In genomic region chr2:207835805-207836204, GRCh38 we compare ENCODE assay signal across 13 cellular contexts.
DNase-seq lines count a peak whose midpoint lies in the region; ATAC-seq and TF ChIP-seq lines count a peak whose summit lies in the region.
"Had no signal": no experiment of that assay in that cellular context is flagged by ENCODE, and none has a peak within 500 bp of the region (broad histone marks: within the 10 kb centered on the region; RNA-seq: fewer than 3 reads in every experiment).

No MANE protein-coding gene starts in this region.

- H3K9ac ChIP-seq in endodermal cell (ENCODE audit: extremely low read depth, low read length, poor library complexity, severe bottlenecking) (no peak overlapping the region), neuronal stem cell (ENCODE audit: low read depth, low read length, poor library complexity) (no peak overlapping the region)
- H3K9ac ChIP-seq: BLaER1 treated with 17β-estradiol and CSF1 and Interleukin-3, amounts not matched to agents 10 nM and 100 nM had no signal

- H3K36me3 ChIP-seq in heart right ventricle (no peaks in the 10 kb centered on the region), endodermal cell (ENCODE audit: control insufficient read depth, insufficient read depth, low read length) (no peaks in the 10 kb centered on the region), neuronal stem cell (replicated peaks in 1 of 2; ENCODE audit: control insufficient read depth in 2 of 2, insufficient read depth in 2 of 2, low read length in 2 of 2) (no peaks in the 10 kb centered on the region), WERI-Rb-1 (no peaks in the 10 kb centered on the region)
- H3K36me3 ChIP-seq: BLaER1 treated with 17β-estradiol and CSF1 and Interleukin-3, amounts not matched to agents 10 nM and 100 nM had no signal

- WGBS in heart right ventricle, 2 donors: 76 to 94% methylated on average over 1 of the region's 1 CpG
- WGBS in endodermal cell (ENCODE audit: insufficient coverage in 1 of 2, insufficient read length in 1 of 2), 2 experiments: 97 to 100% methylated on average over 1 of the region's 1 CpG
- WGBS in neuronal stem cell (ENCODE audit: extremely low coverage in 2 of 2, insufficient read length in 2 of 2, insufficient replicate concordance in 1 of 2), 2 donors: no CpG with 5 or more reads among the region's 1 CpG

- H2BK5ac ChIP-seq in neuronal stem cell (ENCODE audit: low read length): no peak overlapping the region

- H3K4me1 ChIP-seq in heart right ventricle (peaks cover 8 to 29% (median 19%) of the 10 kb centered on the region in 9 donors), endodermal cell (ENCODE audit: control insufficient read depth, insufficient read depth, low read length) (peaks cover 3% of the 10 kb centered on the region), neuronal stem cell (ENCODE audit: control insufficient read depth in 2 of 2, insufficient read depth in 1 of 2, low read depth in 1 of 2, low read length in 2 of 2) (peaks cover 12 to 13% of the 10 kb centered on the region in 2 donors)

- no peaks in the 10 kb centered on the region for H3K9me3 Mint-ChIP-seq in endodermal cell
- H3K9me3 Mint-ChIP-seq: CD4-positive, CD25-positive, alpha-beta regulatory T cell had no signal

- peak overlapping the region in 7 of 10 donors; percentile 41 to 85 (median 76) for H3K27ac ChIP-seq in heart right ventricle
- no peak overlapping the region for H3K27ac ChIP-seq in endodermal cell (ENCODE audit: low read depth, low read length)
- H3K27ac ChIP-seq in neuronal stem cell (replicated peaks; ENCODE audit: low read length): peak overlapping the region; percentile 61
- no peak overlapping the region for H3K27ac ChIP-seq in caudate nucleus (ENCODE audit: low read depth, low read length)
- no peak overlapping the region for H3K27ac ChIP-seq in WERI-Rb-1
- H3K27ac ChIP-seq: BLaER1 treated with 17β-estradiol and CSF1 and Interleukin-3, amounts not matched to agents 10 nM and 100 nM had no signal

- H3K23ac ChIP-seq in neuronal stem cell (ENCODE audit: low read depth, low read length, poor library complexity): no peak overlapping the region

- no peak overlapping the region for H3K4me3 ChIP-seq in heart right ventricle
- no peak overlapping the region for H3K4me3 ChIP-seq in endodermal cell (ENCODE audit: low read length)
- H3K4me3 ChIP-seq in neuronal stem cell (ENCODE audit: low read length in 2 of 2): no peak overlapping the region
- no peak overlapping the region for H3K4me3 ChIP-seq in WERI-Rb-1 (ENCODE audit: low read depth, low read length)
- H3K4me3 ChIP-seq: BLaER1 treated with 17β-estradiol and CSF1 and Interleukin-3, amounts not matched to agents 10 nM and 100 nM; GM12878 had no signal

- H3K27me3 ChIP-seq in heart right ventricle (no peaks in the 10 kb centered on the region), endodermal cell (ENCODE audit: control insufficient read depth, insufficient read depth, low read length, poor library complexity, severe bottlenecking) (no peaks in the 10 kb centered on the region), neuronal stem cell (ENCODE audit: control insufficient read depth in 3 of 3, insufficient read depth in 3 of 3, low read depth in 1 of 3, low read length in 3 of 3) (no peaks in the 10 kb centered on the region), WERI-Rb-1 (ENCODE audit: insufficient read depth, low read depth, severe bottlenecking) (no peaks in the 10 kb centered on the region)
- H3K27me3 ChIP-seq: BLaER1 treated with 17β-estradiol and CSF1 and Interleukin-3, amounts not matched to agents 10 nM and 100 nM had no signal

- no peak overlapping the region for H2AFZ ChIP-seq in neuronal stem cell (ENCODE audit: low read length)

- peaks cover 3% of the 10 kb centered on the region for H3K36me3 Mint-ChIP-seq in endodermal cell (ENCODE audit: low read depth)
- H3K36me3 Mint-ChIP-seq: CD4-positive, CD25-positive, alpha-beta regulatory T cell had no signal

- H3K18ac ChIP-seq in neuronal stem cell (ENCODE audit: low read length): no peak overlapping the region

- ATAC-seq in heart right ventricle (no peak), Right ventricle myocardium superior (ENCODE audit: poor library complexity) (no peak)
- ATAC-seq: GM12878, HCT116 had no signal

- H2AK5ac ChIP-seq in neuronal stem cell (ENCODE audit: low read depth, low read length): no peak overlapping the region

- no peak overlapping the region for H3K4ac ChIP-seq in neuronal stem cell (ENCODE audit: low read length)

- no peak overlapping the region for H3K4me3 Mint-ChIP-seq in endodermal cell
- H3K4me3 Mint-ChIP-seq: CD4-positive, CD25-positive, alpha-beta regulatory T cell had no signal

- no peak overlapping the region for H2BK15ac ChIP-seq in neuronal stem cell (ENCODE audit: low read length)

- H3K27me3 Mint-ChIP-seq in endodermal cell (ENCODE audit: insufficient read depth): no peaks in the 10 kb centered on the region
- H3K27me3 Mint-ChIP-seq: CD4-positive, CD25-positive, alpha-beta regulatory T cell had no signal

- TF ChIP-seq CTCF in heart right ventricle (IDR thresholded peaks at IDR 0.05) (no peak), endodermal cell (conservative IDR thresholded peaks at IDR 0.05) (no peak), WERI-Rb-1 (IDR thresholded peaks at IDR 0.05; ENCODE audit: low read depth, low read length) (no peak)

- H4K91ac ChIP-seq in neuronal stem cell (ENCODE audit: low read depth, low read length, poor library complexity): no peak overlapping the region

- H3K4me1 Mint-ChIP-seq in endodermal cell: peaks cover 35% of the 10 kb centered on the region

- no peak for DNase-seq in heart right ventricle
- DNase-seq in Right ventricle myocardium superior: no peak
- peak; percentile 25 for DNase-seq in endodermal cell
- DNase-seq in neuronal stem cell (ENCODE audit: low spot score): no peak
- no peak for DNase-seq in caudate nucleus (lab: John Stamatoyannopoulos, UW)
- no peak for DNase-seq in WERI-Rb-1
- no peak for DNase-seq in kidney glomerular epithelial cell (lab: John Stamatoyannopoulos, UW)
- DNase-seq: ACHN; CD4-positive, CD25-positive, alpha-beta regulatory T cell; GOT3 had no signal

- H3K27ac Mint-ChIP-seq in endodermal cell: no peak overlapping the region

- H2BK12ac ChIP-seq in neuronal stem cell (ENCODE audit: low read length): peak overlapping the region; percentile 67

- H4K8ac ChIP-seq in neuronal stem cell (ENCODE audit: low read depth, low read length): no peak overlapping the region

- no peaks in the 10 kb centered on the region for H3K79me1 ChIP-seq in neuronal stem cell (ENCODE audit: low read depth, low read length)

- no peak overlapping the region for H3K4me2 ChIP-seq in neuronal stem cell (ENCODE audit: insufficient read depth, low read length, poor library complexity, severe bottlenecking)
- H3K4me2 ChIP-seq: BLaER1 treated with 17β-estradiol and CSF1 and Interleukin-3, amounts not matched to agents 10 nM and 100 nM had no signal

- intact Hi-C loops in heart right ventricle (cut with DNase I): no loop called here
- intact Hi-C loops in Right ventricle myocardium superior (cut with DNase I): no loop called here

- H3K9me3 ChIP-seq in heart right ventricle (no peaks in the 10 kb centered on the region), endodermal cell (ENCODE audit: control insufficient read depth, low read length) (no peaks in the 10 kb centered on the region), neuronal stem cell (replicated peaks in 1 of 2; ENCODE audit: control insufficient read depth in 2 of 2, insufficient read depth in 1 of 2, low read depth in 1 of 2, low read length in 2 of 2) (no peaks in the 10 kb centered on the region), WERI-Rb-1 (ENCODE audit: severe bottlenecking) (no peaks in the 10 kb centered on the region)
- H3K9me3 ChIP-seq: BLaER1 treated with 17β-estradiol and CSF1 and Interleukin-3, amounts not matched to agents 10 nM and 100 nM had no signal

- no peak overlapping the region for H2BK120ac ChIP-seq in neuronal stem cell (ENCODE audit: low read depth, low read length)

- no peak overlapping the region for H3K14ac ChIP-seq in neuronal stem cell (ENCODE audit: low read length)

Comparison
In these comparisons a context has a peak if more than half of its experiments do, and no peak if none do; other contexts are left out.
1. H3K27ac ChIP-seq: peak in heart right ventricle (7 of 10) and neuronal stem cell (single experiment); none in endodermal cell (single experiment), caudate nucleus (single experiment) and WERI-Rb-1 (single experiment).